ENCODE assay signal across 12 cellular contexts in the genomic region with DNA sequence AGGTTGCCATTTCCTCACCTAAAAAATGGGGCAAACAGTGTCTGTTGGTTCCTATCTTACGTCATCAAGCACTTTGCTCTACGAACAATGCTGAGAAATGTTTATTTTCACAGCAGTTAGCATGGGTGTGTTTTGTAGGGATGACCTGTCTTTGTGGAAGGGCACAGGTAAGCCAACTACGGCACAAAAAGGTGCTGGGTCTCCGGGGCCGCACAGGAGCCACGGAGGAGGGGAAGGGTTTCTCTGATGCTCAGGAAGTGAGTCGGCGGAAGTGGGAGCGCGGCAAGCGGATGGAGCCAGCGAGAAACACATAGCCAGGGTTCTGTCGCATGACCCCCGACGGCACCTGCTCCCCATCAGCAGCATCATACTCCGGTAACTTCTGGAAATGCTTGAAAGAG.
DNase-seq lines count a peak whose midpoint lies in the region; ATAC-seq and TF ChIP-seq lines count a peak whose summit lies in the region.
"Had no signal": no experiment of that assay in that cellular context is flagged by ENCODE, and none has a peak within 500 bp of the region (broad histone marks: within the 10 kb centered on the region; RNA-seq: fewer than 3 reads in every experiment).

No MANE protein-coding gene starts in this region.

- no peak overlapping the region for H3K27ac Mint-ChIP-seq in activated naive CD4-positive, alpha-beta T cell treated with anti-CD3 and anti-CD28 coated beads, Interleukin-2, amount 50 U/mL, for 24 hours

- ATAC-seq in HG02852 (IDR thresholded peaks at IDR 0.05; ENCODE audit: unreplicated experiment) (no peak), HG03025 (IDR thresholded peaks at IDR 0.05; ENCODE audit: low FRiP score, unreplicated experiment) (no peak)
- ATAC-seq: naive thymus-derived CD8-positive, alpha-beta T cell had no signal

- peak; percentile 63 for TF ChIP-seq POLR2A in GM19193 (IDR thresholded peaks at IDR 0.05; ENCODE audit: extremely low read depth, insufficient read depth, insufficient read length)

- peak; percentile 31 for DNase-seq in CMK (ENCODE audit: low read depth)
- DNase-seq in NCI-H748 treated with DMSO at 0.1 percent for 48 hours (lab: John Stamatoyannopoulos, UW): peak; percentile 49
- no peak for DNase-seq in NCI-H510A treated with DMSO at 0.1 percent for 48 hours (lab: John Stamatoyannopoulos, UW)
- DNase-seq in NCI-H226: no peak
- DNase-seq: HCEC 1CT, MV-4-11, SJCRH30 had no signal

- H3K9me3 Mint-ChIP-seq in activated naive CD4-positive, alpha-beta T cell treated with anti-CD3 and anti-CD28 coated beads, Interleukin-2, amount 50 U/mL, for 24 hours: no peaks in the 10 kb centered on the region

- H3K27me3 Mint-ChIP-seq in activated naive CD4-positive, alpha-beta T cell treated with anti-CD3 and anti-CD28 coated beads, Interleukin-2, amount 50 U/mL, for 24 hours: peaks cover 10% of the 10 kb centered on the region

- peak overlapping the region; percentile 61 for H3K4me3 Mint-ChIP-seq in activated naive CD4-positive, alpha-beta T cell treated with anti-CD3 and anti-CD28 coated beads, Interleukin-2, amount 50 U/mL, for 24 hours

- no peaks in the 10 kb centered on the region for H3K4me1 Mint-ChIP-seq in activated naive CD4-positive, alpha-beta T cell treated with anti-CD3 and anti-CD28 coated beads, Interleukin-2, amount 50 U/mL, for 24 hours

- H3K36me3 Mint-ChIP-seq in activated naive CD4-positive, alpha-beta T cell treated with anti-CD3 and anti-CD28 coated beads, Interleukin-2, amount 50 U/mL, for 24 hours: no peaks in the 10 kb centered on the region

Comparison
In these comparisons a context has a peak if more than half of its experiments do, and no peak if none do; other contexts are left out.
1. DNase-seq: peak in CMK (single experiment) and NCI-H748 treated with DMSO at 0.1 percent for 48 hours (single experiment); none in NCI-H510A treated with DMSO at 0.1 percent for 48 hours (single experiment) and NCI-H226 (single experiment).